In genomic region chr14:56881181-56881580, GRCh38 we compare ENCODE assay signal across 1 cellular context.
TF ChIP-seq lines count a peak whose summit lies in the region.

No MANE protein-coding gene starts in this region.

TF ChIP-seq in HepG2, 621 proteins besides CTCF, POLR2A, EP300 and RAD21 (continued from another document):
- TF ChIP-seq PAXIP1 (CRISPR knock-in tag; conservative IDR thresholded peaks at IDR 0.05): no peak
- TF ChIP-seq GTF3A (CRISPR knock-in tag; conservative IDR thresholded peaks at IDR 0.05): no peak
- no peak for TF ChIP-seq ZKSCAN8 (CRISPR knock-in tag; IDR thresholded peaks at IDR 0.05; ENCODE audit: borderline replicate concordance)
- no peak for TF ChIP-seq RFX1 (IDR thresholded peaks at IDR 0.05)
- no peak for TF ChIP-seq MED8 (CRISPR knock-in tag; IDR thresholded peaks at IDR 0.05; ENCODE audit: insufficient replicate concordance)
- TF ChIP-seq ZSCAN22 (CRISPR knock-in tag; IDR thresholded peaks at IDR 0.05): no peak
- TF ChIP-seq HMG20B (CRISPR knock-in tag; conservative IDR thresholded peaks at IDR 0.05): no peak
- no peak for TF ChIP-seq ZNF343 (CRISPR knock-in tag; IDR thresholded peaks at IDR 0.05)
- TF ChIP-seq ZNF503 (CRISPR knock-in tag; IDR thresholded peaks at IDR 0.05): no peak
- TF ChIP-seq RXRB (CRISPR knock-in tag; IDR thresholded peaks at IDR 0.05; ENCODE audit: borderline replicate concordance): no peak
- no peak for TF ChIP-seq ZSCAN31 (CRISPR knock-in tag; IDR thresholded peaks at IDR 0.05; ENCODE audit: low read depth)
- no peak for TF ChIP-seq POGZ (CRISPR knock-in tag; IDR thresholded peaks at IDR 0.05)
